In the genomic region with DNA sequence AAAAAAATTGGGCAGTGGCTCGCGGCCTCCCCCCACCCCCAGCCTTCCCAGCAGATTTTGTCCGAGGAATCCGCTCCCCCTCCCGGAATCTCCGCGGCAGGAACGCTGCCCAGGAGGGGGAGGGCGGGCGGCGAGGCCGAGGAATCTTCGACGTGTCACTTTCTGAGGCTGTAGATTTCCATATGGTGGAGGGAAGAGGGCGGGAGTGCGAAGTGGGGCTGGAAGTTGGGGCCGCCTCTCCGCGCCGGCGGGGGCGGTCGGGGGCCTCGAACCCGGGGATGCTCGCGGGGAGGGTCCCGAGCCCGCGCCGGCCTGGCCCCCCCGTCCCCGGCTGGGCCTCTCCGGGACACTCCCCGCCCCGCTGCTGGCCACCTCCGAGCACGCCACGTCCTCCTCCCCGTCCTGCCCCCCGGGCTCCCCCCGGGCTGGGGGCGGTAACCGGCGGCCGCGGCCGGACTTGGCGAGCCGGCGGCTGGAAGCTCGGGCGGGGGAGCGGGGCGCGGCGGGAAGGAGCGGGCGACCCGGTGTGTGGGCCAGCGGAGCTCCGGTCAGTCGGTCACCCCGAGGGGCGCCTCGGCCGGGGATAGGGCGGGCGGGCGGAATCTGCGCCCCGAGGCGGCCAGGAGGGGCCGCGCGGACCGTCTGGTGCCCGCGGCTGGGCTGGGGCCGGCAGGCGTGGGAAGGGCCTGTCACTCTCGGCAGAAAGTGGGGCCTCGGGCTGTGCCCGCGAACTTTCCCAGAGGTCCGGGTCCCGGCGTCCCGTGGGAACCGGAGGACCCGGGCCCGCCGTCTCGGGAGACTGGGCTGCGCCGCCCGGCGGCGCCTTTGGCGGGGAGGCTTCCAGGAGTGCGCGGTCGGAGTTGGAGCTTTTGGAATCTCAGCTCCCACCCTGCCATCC, we compare ENCODE assay signal across 1 cellular context.
TF ChIP-seq lines count a peak whose summit lies in the region.

No MANE protein-coding gene starts in this region.

TF ChIP-seq in K562, 482 proteins besides CTCF, POLR2A, EP300 and RAD21 (continued from another document):
- TF ChIP-seq TEAD4 (IDR thresholded peaks at IDR 0.05; ENCODE audit: low read length) (peak; percentile 29; the same call in 1 of the 2 replicates), TEAD4 (CRISPR knock-in tag; IDR thresholded peaks at IDR 0.05; ENCODE audit: borderline replicate concordance) (no peak), ZFP1 (CRISPR knock-in tag; IDR thresholded peaks at IDR 0.05) (no peak), ZNF561 (CRISPR knock-in tag; conservative IDR thresholded peaks at IDR 0.05) (no peak)
- TF ChIP-seq, protein P1, sequence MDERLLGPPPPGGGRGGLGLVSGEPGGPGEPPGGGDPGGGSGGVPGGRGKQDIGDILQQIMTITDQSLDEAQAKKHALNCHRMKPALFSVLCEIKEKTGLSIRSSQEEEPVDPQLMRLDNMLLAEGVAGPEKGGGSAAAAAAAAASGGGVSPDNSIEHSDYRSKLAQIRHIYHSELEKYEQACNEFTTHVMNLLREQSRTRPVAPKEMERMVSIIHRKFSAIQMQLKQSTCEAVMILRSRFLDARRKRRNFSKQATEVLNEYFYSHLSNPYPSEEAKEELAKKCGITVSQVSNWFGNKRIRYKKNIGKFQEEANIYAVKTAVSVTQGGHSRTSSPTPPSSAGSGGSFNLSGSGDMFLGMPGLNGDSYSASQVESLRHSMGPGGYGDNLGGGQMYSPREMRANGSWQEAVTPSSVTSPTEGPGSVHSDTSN (CRISPR knock-in tag; IDR thresholded peaks at IDR 0.05; ENCODE audit: low read depth) = no peak
- TF ChIP-seq, protein P1 (tag; conservative IDR thresholded peaks at IDR 0.05; ENCODE audit: low read depth) = no peak
